ENCODE assay signal across 1 cellular context in the genomic region with DNA sequence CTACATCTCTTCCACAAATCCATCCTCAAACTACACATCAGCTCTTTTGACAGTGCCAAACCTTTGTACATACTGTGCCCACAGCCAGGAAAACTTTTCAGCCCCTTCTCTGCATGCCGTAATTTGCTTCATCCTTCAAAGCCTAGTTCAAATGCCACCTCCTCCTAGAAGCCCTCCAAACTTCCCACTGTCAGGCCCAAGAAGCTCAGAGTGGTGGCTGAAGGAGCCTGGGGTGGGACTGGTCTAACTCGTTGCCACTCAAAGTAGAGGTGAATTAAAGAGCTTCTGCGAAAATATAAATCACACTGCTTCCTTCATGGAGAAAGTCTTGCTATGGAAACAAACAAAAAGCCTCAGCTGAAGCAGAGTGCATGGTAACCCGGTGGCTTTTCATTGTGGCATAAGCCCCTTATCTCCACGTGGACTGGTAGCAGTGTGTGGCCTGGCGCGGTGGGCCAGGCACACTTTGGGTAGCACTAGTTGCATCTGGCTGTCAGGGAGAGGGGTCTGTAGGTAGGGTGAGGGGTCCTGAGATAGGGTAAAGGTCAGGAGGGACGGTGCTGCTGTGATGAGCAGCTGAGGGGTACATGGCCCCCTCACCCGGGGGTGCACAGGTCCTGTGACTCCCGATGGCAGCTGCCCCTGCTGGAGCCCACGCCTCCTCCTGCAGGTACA.
TF ChIP-seq lines count a peak whose summit lies in the region.

No MANE protein-coding gene starts in this region.

TF ChIP-seq in IMR-90, 13 proteins besides CTCF, POLR2A, EP300 and RAD21:
- no peak for TF ChIP-seq BHLHE40 (IDR thresholded peaks at IDR 0.05; ENCODE audit: low read depth, low read length)
- no peak for TF ChIP-seq CEBPB (IDR thresholded peaks at IDR 0.05; ENCODE audit: low read depth, low read length)
- TF ChIP-seq RCOR1 (IDR thresholded peaks at IDR 0.05; ENCODE audit: insufficient replicate concordance, low read length): no peak
- no peak for TF ChIP-seq ELK1 (IDR thresholded peaks at IDR 0.05; ENCODE audit: borderline replicate concordance, low read depth, low read length)
- TF ChIP-seq MAFK (IDR thresholded peaks at IDR 0.05; ENCODE audit: low read depth, low read length): no peak
- no peak for TF ChIP-seq MXI1 (IDR thresholded peaks at IDR 0.05; ENCODE audit: borderline replicate concordance, low read depth, low read length)
- TF ChIP-seq MAZ (IDR thresholded peaks at IDR 0.05; ENCODE audit: borderline replicate concordance, low read depth, low read length): no peak
- TF ChIP-seq FOS (IDR thresholded peaks at IDR 0.05; ENCODE audit: low read depth, low read length): no peak
- no peak for TF ChIP-seq NFE2L2 (IDR thresholded peaks at IDR 0.05; ENCODE audit: low read depth, low read length)
- no peak for TF ChIP-seq SMC3 (IDR thresholded peaks at IDR 0.05; ENCODE audit: low read depth, low read length)
- no peak for TF ChIP-seq RFX5 (IDR thresholded peaks at IDR 0.05; ENCODE audit: low read depth, low read length)
- TF ChIP-seq, protein P1, sequence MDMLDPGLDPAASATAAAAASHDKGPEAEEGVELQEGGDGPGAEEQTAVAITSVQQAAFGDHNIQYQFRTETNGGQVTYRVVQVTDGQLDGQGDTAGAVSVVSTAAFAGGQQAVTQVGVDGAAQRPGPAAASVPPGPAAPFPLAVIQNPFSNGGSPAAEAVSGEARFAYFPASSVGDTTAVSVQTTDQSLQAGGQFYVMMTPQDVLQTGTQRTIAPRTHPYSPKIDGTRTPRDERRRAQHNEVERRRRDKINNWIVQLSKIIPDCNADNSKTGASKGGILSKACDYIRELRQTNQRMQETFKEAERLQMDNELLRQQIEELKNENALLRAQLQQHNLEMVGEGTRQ (IDR thresholded peaks at IDR 0.05; ENCODE audit: low read depth, low read length): no peak
- no peak for TF ChIP-seq CHD1 (IDR thresholded peaks at IDR 0.05; ENCODE audit: low read depth, low read length)
